ENCODE assay signal across 8 cellular contexts in genomic region chr1:57910331-57910730, GRCh38.
"Had no signal": no experiment of that assay in that cellular context is flagged by ENCODE, and none has a peak within 500 bp of the region (broad histone marks: within the 10 kb centered on the region; RNA-seq: fewer than 3 reads in every experiment).

No MANE protein-coding gene starts in this region.

- H3K9ac ChIP-seq: GM23248 had no signal

- H3K4me1 Mint-ChIP-seq: IgD-negative memory B cell had no signal

- H3K27ac Mint-ChIP-seq: IgD-negative memory B cell had no signal

- H3K36me3 Mint-ChIP-seq: IgD-negative memory B cell had no signal

- DNase-seq: GM23248, GOT3, H7, HCEC 1CT, KBM-7 had no signal

- H2AFZ ChIP-seq: GM23248 had no signal

- H3K27me3 Mint-ChIP-seq: IgD-negative memory B cell had no signal

- H3K4me3 Mint-ChIP-seq: IgD-negative memory B cell had no signal

- H3K9me3 Mint-ChIP-seq: IgD-negative memory B cell had no signal

- H3K27ac ChIP-seq: GM23248, HL-60 had no signal

- ATAC-seq: HepG2 had no signal

- H3K4me3 ChIP-seq: GM23248 had no signal
